In the genomic region with DNA sequence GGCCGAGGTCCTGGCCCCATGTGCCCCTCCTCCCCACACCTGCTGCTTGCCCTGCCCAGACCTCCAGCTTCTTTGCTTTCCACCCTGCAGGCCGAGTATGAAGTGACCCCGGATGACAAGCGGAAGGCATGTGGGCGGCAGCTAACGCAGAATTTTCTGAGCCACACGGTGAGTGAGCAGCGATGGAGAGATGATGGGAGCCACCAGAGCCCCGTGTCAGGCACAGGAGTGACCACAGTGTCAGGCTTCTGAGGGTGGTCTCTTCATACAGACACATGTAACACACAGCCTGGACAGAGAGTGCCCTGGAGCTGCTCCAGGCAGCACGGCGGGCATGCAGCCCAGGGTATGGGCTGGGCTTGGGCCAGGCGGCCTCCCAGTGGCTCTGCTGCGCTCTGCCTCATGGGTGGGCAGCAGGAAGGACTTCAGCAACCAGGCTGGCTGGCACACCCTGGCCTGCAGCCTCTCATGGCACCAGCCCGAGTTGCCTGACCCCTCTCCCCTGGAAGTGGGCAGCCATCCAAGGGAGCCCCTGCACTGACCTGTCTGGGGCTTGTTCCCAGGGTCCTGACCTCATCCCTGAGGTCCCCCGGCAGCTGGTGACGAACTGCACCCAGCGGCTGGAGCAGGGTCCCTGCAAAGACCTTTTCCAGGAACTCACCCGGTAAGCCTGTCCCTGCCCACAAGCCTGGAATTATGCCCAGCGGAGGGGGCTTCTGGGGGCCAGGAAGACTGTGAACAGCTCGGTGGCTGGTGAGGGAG, we compare ENCODE assay signal across 9 cellular contexts. TPM values are rescaled to one million over a fixed set of nuclear protein-coding genes. Genes with fewer than 3 reads are reported as not detected.
DNase-seq lines count a peak whose midpoint lies in the region; ATAC-seq, FAIRE-seq and TF ChIP-seq lines count a peak whose summit lies in the region.
"Had no signal": no experiment of that assay in that cellular context is flagged by ENCODE, and none has a peak within 500 bp of the region (broad histone marks: within the 10 kb centered on the region; RNA-seq: fewer than 3 reads in every experiment).

No MANE protein-coding gene starts in this region.

- H3K9me3 ChIP-seq in lower lobe of right lung: no peaks in the 10 kb centered on the region
- no peaks in the 10 kb centered on the region for H3K9me3 ChIP-seq in upper lobe of right lung

- ATAC-seq in lower lobe of right lung: no peak
- no peak for ATAC-seq in upper lobe of right lung
- ATAC-seq in sciatic nerve: no peak
- ATAC-seq in GM19455 (IDR thresholded peaks at IDR 0.05; ENCODE audit: unreplicated experiment): no peak

- peaks cover 10% of the 10 kb centered on the region for H3K36me3 Mint-ChIP-seq in activated naive CD4-positive, alpha-beta T cell treated with anti-CD3 and anti-CD28 coated beads, Interleukin-2, amount 50 U/mL, for 24 hours

- DNase-seq in activated naive CD4-positive, alpha-beta T cell treated with Interleukin-2 at 50 U/mL for 16 hours: peak; percentile 67
- DNase-seq in activated naive CD4-positive, alpha-beta T cell (lab: John Stamatoyannopoulos, UW): no peak
- DNase-seq in lower lobe of right lung (no peak), upper lobe of right lung (no peak), sciatic nerve (ENCODE audit: low spot score) (no peak), urothelium cell line (ENCODE audit: low spot score) (no peak)

- no peaks in the 10 kb centered on the region for H3K27me3 Mint-ChIP-seq in activated naive CD4-positive, alpha-beta T cell treated with anti-CD3 and anti-CD28 coated beads, Interleukin-2, amount 50 U/mL, for 24 hours

- TF ChIP-seq CTCF in lower lobe of right lung (IDR thresholded peaks at IDR 0.05): no peak
- TF ChIP-seq CTCF in upper lobe of right lung (IDR thresholded peaks at IDR 0.05): no peak

- H3K4me3 ChIP-seq in lower lobe of right lung (no peak overlapping the region), upper lobe of right lung (no peak overlapping the region)

- H3K4me1 ChIP-seq in lower lobe of right lung (peaks cover 56% of the 10 kb centered on the region), upper lobe of right lung (peaks cover 44% of the 10 kb centered on the region)

- H3K9me3 Mint-ChIP-seq in activated naive CD4-positive, alpha-beta T cell treated with anti-CD3 and anti-CD28 coated beads, Interleukin-2, amount 50 U/mL, for 24 hours: no peaks in the 10 kb centered on the region

- H3K36me3 ChIP-seq in lower lobe of right lung (peaks cover 64% of the 10 kb centered on the region), upper lobe of right lung (peaks cover 52% of the 10 kb centered on the region)

- H3K27ac Mint-ChIP-seq in activated naive CD4-positive, alpha-beta T cell treated with anti-CD3 and anti-CD28 coated beads, Interleukin-2, amount 50 U/mL, for 24 hours: peak overlapping the region; percentile 95

- intact Hi-C loops in lower lobe of right lung (cut with DNase I) (no loop called here), upper lobe of right lung (cut with DNase I) (no loop called here), sciatic nerve (cut with DNase I) (no loop called here)

- peak overlapping the region; percentile 93 for H3K4me3 Mint-ChIP-seq in activated naive CD4-positive, alpha-beta T cell treated with anti-CD3 and anti-CD28 coated beads, Interleukin-2, amount 50 U/mL, for 24 hours

- peaks cover 74% of the 10 kb centered on the region for H3K4me1 Mint-ChIP-seq in activated naive CD4-positive, alpha-beta T cell treated with anti-CD3 and anti-CD28 coated beads, Interleukin-2, amount 50 U/mL, for 24 hours

- FAIRE-seq in urothelium cell line (lab: Jason Lieb, UNC): no peak

- H3K27me3 ChIP-seq in lower lobe of right lung (ENCODE audit: low read depth) (no peaks in the 10 kb centered on the region), upper lobe of right lung (no peaks in the 10 kb centered on the region)

- H3K27ac ChIP-seq in lower lobe of right lung (peak overlapping the region; percentile 90), upper lobe of right lung (peak overlapping the region; percentile 47)

RNA-seq across cellular contexts. Expression of a gene that starts 5.8 kb away (rescaled TPM):
- total RNA-seq in lower lobe of right lung (59.4 TPM), upper lobe of right lung (43.9 TPM), sciatic nerve (25.0 TPM)

RNA-seq across cellular contexts. Expression of a gene that starts 14.3 kb away (rescaled TPM):
- total RNA-seq in lower lobe of right lung: 1.7 TPM
- 2.1 TPM for total RNA-seq in upper lobe of right lung
- 8.2 TPM for total RNA-seq in sciatic nerve

RNA-seq across cellular contexts. Expression of a gene that starts 23.0 kb away (rescaled TPM):
- total RNA-seq in lower lobe of right lung: 0.80 TPM
- 0.69 TPM for total RNA-seq in upper lobe of right lung
- total RNA-seq in sciatic nerve: 0.49 TPM

RNA-seq across cellular contexts. Expression of a gene that starts 31.9 kb away (rescaled TPM):
- total RNA-seq in lower lobe of right lung (not detected), upper lobe of right lung (not detected), sciatic nerve (not detected)
- total RNA-seq: epithelial cell of proximal tubule had no signal

RNA-seq across cellular contexts. Expression of a gene that starts 41.1 kb away (rescaled TPM):
- 23.1 TPM for total RNA-seq in lower lobe of right lung
- 34.6 TPM for total RNA-seq in upper lobe of right lung
- total RNA-seq in sciatic nerve: 63.5 TPM
